1 cellular context compared by ENCODE assay signal in genomic region chr4:3374011-3374645, GRCh38.
TF ChIP-seq lines count a peak whose summit lies in the region.

No MANE protein-coding gene starts in this region.

TF ChIP-seq in H1, 55 proteins besides CTCF, POLR2A, EP300 and RAD21:
- TF ChIP-seq HDAC6 (IDR thresholded peaks at IDR 0.05; ENCODE audit: low read depth, low read length): no peak
- no peak for TF ChIP-seq BRCA1 (IDR thresholded peaks at IDR 0.05; ENCODE audit: low read depth, low read length)
- no peak for TF ChIP-seq POU5F1 (IDR thresholded peaks at IDR 0.05; ENCODE audit: low read depth, low read length)
- TF ChIP-seq POLR2AphosphoS5 (IDR thresholded peaks at IDR 0.05; ENCODE audit: low read depth, low read length): no peak
- no peak for TF ChIP-seq CEBPB (IDR thresholded peaks at IDR 0.05; ENCODE audit: low read depth, low read length)
- TF ChIP-seq CHD2 (IDR thresholded peaks at IDR 0.05; ENCODE audit: low read length): no peak
- TF ChIP-seq TAF7 (optimal IDR thresholded peaks at IDR 0.05; ENCODE audit: borderline replicate concordance, low read depth, low read length): no peak
- no peak for TF ChIP-seq SRF (IDR thresholded peaks at IDR 0.05; ENCODE audit: low read depth, low read length)
- TF ChIP-seq SIN3A (conservative IDR thresholded peaks at IDR 0.05 in 1 of 2, IDR thresholded peaks at IDR 0.05 in 1 of 2; ENCODE audit: low read depth in 1 of 2, low read length in 2 of 2): no peak
- TF ChIP-seq SP2 (IDR thresholded peaks at IDR 0.05; ENCODE audit: low read length): no peak
- no peak for TF ChIP-seq HDAC2 (IDR thresholded peaks at IDR 0.05; ENCODE audit: borderline replicate concordance in 1 of 2, low read depth in 2 of 2, low read length in 2 of 2)
- no peak for TF ChIP-seq SP4 (IDR thresholded peaks at IDR 0.05; ENCODE audit: low read length)
- no peak for TF ChIP-seq BCL11A (IDR thresholded peaks at IDR 0.05; ENCODE audit: low read depth in 2 of 2, low read length in 2 of 2)
- TF ChIP-seq RXRA (IDR thresholded peaks at IDR 0.05; ENCODE audit: insufficient read depth, low read depth, low read length): no peak
- TF ChIP-seq FOSL1 (IDR thresholded peaks at IDR 0.05; ENCODE audit: insufficient read depth, low read depth, low read length): no peak
- no peak for TF ChIP-seq NANOG (IDR thresholded peaks at IDR 0.05; ENCODE audit: insufficient read depth, low read depth, low read length, poor library complexity, severe bottlenecking)
- TF ChIP-seq CREB1 (IDR thresholded peaks at IDR 0.05): no peak
- TF ChIP-seq EZH2 (IDR thresholded peaks at IDR 0.05; ENCODE audit: low read depth, low read length, severe bottlenecking): no peak
